9 cellular contexts compared by ENCODE assay signal in the genomic region with DNA sequence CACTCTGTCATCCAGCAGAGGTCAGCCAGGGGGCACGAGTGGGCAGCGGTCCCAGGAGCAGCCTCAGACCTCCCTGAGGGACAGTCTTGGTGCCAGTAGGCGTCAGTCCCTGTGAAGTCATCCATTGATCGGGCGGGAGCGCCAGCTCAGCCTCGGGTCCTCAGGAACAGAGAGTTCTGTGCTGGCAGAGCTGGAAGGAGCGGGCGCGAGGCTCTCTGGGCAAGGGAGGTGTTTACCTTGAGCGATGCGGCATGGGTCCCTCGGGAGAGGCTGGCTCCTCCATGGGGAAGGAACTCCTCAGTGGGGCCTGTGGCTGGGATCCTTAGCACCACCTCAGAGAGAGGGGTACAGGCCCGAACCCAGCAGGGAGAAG.
A peak's percentile ranks its signal among the peaks of the same experiment; 100 is the strongest.
DNase-seq lines count a peak whose midpoint lies in the region; ATAC-seq and TF ChIP-seq lines count a peak whose summit lies in the region.
"Had no signal": no experiment of that assay in that cellular context is flagged by ENCODE, and none has a peak within 500 bp of the region (broad histone marks: within the 10 kb centered on the region; RNA-seq: fewer than 3 reads in every experiment).

No MANE protein-coding gene starts in this region.

- H3K4me2 ChIP-seq in BLaER1: peak overlapping the region; percentile 97
- H3K4me2 ChIP-seq in trophoblast cell (ENCODE audit: low read length): no peak overlapping the region

- no CpG with 5 or more reads among the region's 14 CpGs for WGBS in trophoblast cell (ENCODE audit: extremely low coverage, insufficient coverage, insufficient read length)

- H3K23ac ChIP-seq in trophoblast cell (ENCODE audit: low read length): no peak overlapping the region

- H2AFZ ChIP-seq in trophoblast cell (ENCODE audit: insufficient read depth, low read length, poor library complexity): peak overlapping the region; percentile 13

- H3K79me1 ChIP-seq in trophoblast cell (ENCODE audit: low read length): peaks cover 25% of the 10 kb centered on the region

- H3K4ac ChIP-seq in trophoblast cell (ENCODE audit: low read depth, low read length): peak overlapping the region; percentile 41

- TF ChIP-seq CTCF in fibroblast of the aortic adventitia (IDR thresholded peaks at IDR 0.05; ENCODE audit: insufficient read depth, low read length): no peak

- no peak overlapping the region for H4K12ac ChIP-seq in trophoblast cell (ENCODE audit: low read depth, low read length)

- no peak overlapping the region for H2BK120ac ChIP-seq in trophoblast cell (ENCODE audit: insufficient read depth, low read length, poor library complexity)

- H3K4me3 ChIP-seq in BLaER1 (peak overlapping the region; percentile 87), MG63 (no peak overlapping the region), fibroblast of the aortic adventitia (ENCODE audit: low read depth, low read length) (no peak overlapping the region), trophoblast cell (ENCODE audit: low read depth, low read length) (no peak overlapping the region)

- H3K14ac ChIP-seq in trophoblast cell (ENCODE audit: low read length): peak overlapping the region; percentile 3

- H3K18ac ChIP-seq in trophoblast cell (ENCODE audit: low read length): peak overlapping the region; percentile 31

- ATAC-seq in HG03460 (IDR thresholded peaks at IDR 0.05; ENCODE audit: unreplicated experiment) (no peak), HG02840 (IDR thresholded peaks at IDR 0.05; ENCODE audit: low FRiP score, unreplicated experiment) (no peak)

- H3K27ac ChIP-seq in BLaER1: peak overlapping the region; percentile 98
- H3K27ac ChIP-seq in trophoblast cell (ENCODE audit: low read depth, low read length): no peak overlapping the region
- H3K27ac ChIP-seq: epithelial cell of prostate had no signal

- H2BK12ac ChIP-seq in trophoblast cell (ENCODE audit: low read length): no peak overlapping the region

- peaks cover 85% of the 10 kb centered on the region for H3K4me1 ChIP-seq in BLaER1
- H3K4me1 ChIP-seq in trophoblast cell (ENCODE audit: control insufficient read depth in 1 of 2, insufficient read depth in 2 of 2, low read length in 2 of 2): peaks cover 58 to 74% of the 10 kb centered on the region in 2 experiments

- H3K9ac ChIP-seq in BLaER1 (peak overlapping the region; percentile 95), trophoblast cell (ENCODE audit: low read length) (no peak overlapping the region)

- DNase-seq in MG63 (peak; percentile 96), fibroblast of the aortic adventitia (ENCODE audit: low read depth) (peak; percentile 58), trophoblast cell (no peak), HUDEP-2 (lab: John Stamatoyannopoulos, UW; ENCODE audit: unreplicated experiment in 76 of 76) (no peak)
- DNase-seq in stimulated activated CD4-positive, alpha-beta T cell treated with anti-CD3 and anti-CD28 coated beads, Interleukin-1b, Interleukin-23, amount 100 ng/mL, for 48 hours: no peak

- H3K36me3 ChIP-seq in BLaER1 (peaks cover 16% of the 10 kb centered on the region), MG63 (peaks cover 53% of the 10 kb centered on the region), trophoblast cell (ENCODE audit: control insufficient read depth in 1 of 2, insufficient read depth in 2 of 2, low read length in 2 of 2) (peaks cover 18 to 27% of the 10 kb centered on the region in 2 experiments)

- H3K27me3 ChIP-seq in BLaER1: no peaks in the 10 kb centered on the region
- no peaks in the 10 kb centered on the region; the same call in 1 of the 2 replicates for H3K27me3 ChIP-seq in MG63
- no peaks in the 10 kb centered on the region for H3K27me3 ChIP-seq in trophoblast cell (ENCODE audit: insufficient read depth, low read length)

- H4K91ac ChIP-seq in trophoblast cell (ENCODE audit: low read depth, low read length): no peak overlapping the region

- H2BK5ac ChIP-seq in trophoblast cell (ENCODE audit: low read depth, low read length, poor library complexity): no peak overlapping the region

- H3K79me2 ChIP-seq in trophoblast cell (ENCODE audit: control insufficient read depth, insufficient read depth, low read length, poor library complexity): peaks cover 30% of the 10 kb centered on the region

- no peak overlapping the region for H2AK5ac ChIP-seq in trophoblast cell (ENCODE audit: low read length)

- peaks cover 84% of the 10 kb centered on the region for H4K20me1 ChIP-seq in BLaER1

- no peaks in the 10 kb centered on the region for H3K9me3 ChIP-seq in BLaER1
- no peaks in the 10 kb centered on the region for H3K9me3 ChIP-seq in MG63
- no peaks in the 10 kb centered on the region for H3K9me3 ChIP-seq in trophoblast cell (ENCODE audit: insufficient read depth, low read depth, low read length)

- no peak overlapping the region for H4K8ac ChIP-seq in trophoblast cell (ENCODE audit: low read depth, low read length)

Comparison
In these comparisons a context has a peak if more than half of its experiments do, and no peak if none do; other contexts are left out.
1. DNase-seq: peak in MG63 (single experiment) and fibroblast of the aortic adventitia (single experiment); none in trophoblast cell (0 of 2), HUDEP-2 (0 of 76) and stimulated activated CD4-positive, alpha-beta T cell treated with anti-CD3 and anti-CD28 coated beads, Interleukin-1b, Interleukin-23, amount 100 ng/mL, for 48 hours (single experiment).